1 cellular context compared by ENCODE assay signal in the genomic region with DNA sequence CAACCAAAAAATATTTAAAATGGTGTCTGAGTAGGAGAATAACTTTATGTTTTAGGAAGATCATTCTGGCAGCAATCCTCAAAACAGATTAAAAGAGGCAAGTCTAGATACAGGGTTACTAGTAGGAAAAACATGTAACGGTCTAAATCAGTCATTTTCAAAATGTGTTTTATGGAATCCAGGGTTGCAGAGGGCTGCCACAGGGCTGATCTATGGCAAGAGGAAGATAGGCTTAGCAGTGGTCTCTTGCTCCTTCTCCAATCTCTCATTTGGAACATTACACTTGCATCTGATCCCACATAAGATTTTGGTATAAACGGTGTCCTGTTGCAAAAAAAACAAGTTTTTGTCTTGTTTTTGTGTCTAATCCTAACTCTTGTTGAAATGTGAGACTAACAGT.
TF ChIP-seq lines count a peak whose summit lies in the region.

No MANE protein-coding gene starts in this region.

TF ChIP-seq in H1, 55 proteins besides CTCF, POLR2A, EP300 and RAD21:
- no peak for TF ChIP-seq NANOG (IDR thresholded peaks at IDR 0.05; ENCODE audit: insufficient read depth, low read depth, low read length, poor library complexity, severe bottlenecking)
- TF ChIP-seq POLR2AphosphoS5 (IDR thresholded peaks at IDR 0.05; ENCODE audit: low read depth, low read length): no peak
- no peak for TF ChIP-seq SP2 (IDR thresholded peaks at IDR 0.05; ENCODE audit: low read length)
- TF ChIP-seq, protein P1, sequence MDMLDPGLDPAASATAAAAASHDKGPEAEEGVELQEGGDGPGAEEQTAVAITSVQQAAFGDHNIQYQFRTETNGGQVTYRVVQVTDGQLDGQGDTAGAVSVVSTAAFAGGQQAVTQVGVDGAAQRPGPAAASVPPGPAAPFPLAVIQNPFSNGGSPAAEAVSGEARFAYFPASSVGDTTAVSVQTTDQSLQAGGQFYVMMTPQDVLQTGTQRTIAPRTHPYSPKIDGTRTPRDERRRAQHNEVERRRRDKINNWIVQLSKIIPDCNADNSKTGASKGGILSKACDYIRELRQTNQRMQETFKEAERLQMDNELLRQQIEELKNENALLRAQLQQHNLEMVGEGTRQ (IDR thresholded peaks at IDR 0.05; ENCODE audit: low read length): no peak
- no peak for TF ChIP-seq TBP (IDR thresholded peaks at IDR 0.05; ENCODE audit: low read depth, low read length)
- TF ChIP-seq RNF2 (IDR thresholded peaks at IDR 0.05; ENCODE audit: borderline replicate concordance, low read depth, low read length, missing control alignments, poor library complexity, severe bottlenecking): no peak
- TF ChIP-seq SIN3A (conservative IDR thresholded peaks at IDR 0.05 in 1 of 2, IDR thresholded peaks at IDR 0.05 in 1 of 2; ENCODE audit: low read depth in 1 of 2, low read length in 2 of 2): no peak
- TF ChIP-seq CBX5 (IDR thresholded peaks at IDR 0.05; ENCODE audit: low read depth, low read length): no peak
- no peak for TF ChIP-seq CTBP2 (IDR thresholded peaks at IDR 0.05; ENCODE audit: borderline replicate concordance, insufficient read depth, insufficient read length, low read length)
- no peak for TF ChIP-seq EGR1 (IDR thresholded peaks at IDR 0.05; ENCODE audit: borderline replicate concordance, low read depth, low read length)
- no peak for TF ChIP-seq SRF (IDR thresholded peaks at IDR 0.05; ENCODE audit: low read depth, low read length)
TF ChIP-seq in H1: peak in this region for 0.
